ENCODE assay signal across 1 cellular context in genomic region chr5:159208508-159209437, GRCh38.
TF ChIP-seq lines count a peak whose summit lies in the region.

No MANE protein-coding gene starts in this region.

TF ChIP-seq in H1, 55 proteins besides CTCF, POLR2A, EP300 and RAD21:
- TF ChIP-seq SAP30 (IDR thresholded peaks at IDR 0.05; ENCODE audit: insufficient read depth, insufficient replicate concordance, low read length): peak; percentile 22
- TF ChIP-seq CTBP2 (IDR thresholded peaks at IDR 0.05; ENCODE audit: borderline replicate concordance, insufficient read depth, insufficient read length, low read length): peak; percentile 3
- TF ChIP-seq KDM1A (IDR thresholded peaks at IDR 0.05; ENCODE audit: borderline replicate concordance, low read length): no peak
- TF ChIP-seq CREB1 (IDR thresholded peaks at IDR 0.05): no peak
- peak; percentile 86 for TF ChIP-seq TEAD4 (IDR thresholded peaks at IDR 0.05; ENCODE audit: low read depth, low read length)
- TF ChIP-seq TAF1 (IDR thresholded peaks at IDR 0.05; ENCODE audit: low read depth, low read length): peak; percentile 38; the same call in 1 of the 2 replicates
- no peak for TF ChIP-seq ATF2 (IDR thresholded peaks at IDR 0.05; ENCODE audit: low read length)
- no peak for TF ChIP-seq MAX (IDR thresholded peaks at IDR 0.05)
- TF ChIP-seq ASH2L (IDR thresholded peaks at IDR 0.05; ENCODE audit: low read length): peak; percentile 65
- no peak for TF ChIP-seq TAF7 (optimal IDR thresholded peaks at IDR 0.05; ENCODE audit: borderline replicate concordance, low read depth, low read length)
- TF ChIP-seq YY1 (IDR thresholded peaks at IDR 0.05; ENCODE audit: low read depth, low read length): no peak
- TF ChIP-seq CHD2 (IDR thresholded peaks at IDR 0.05; ENCODE audit: low read length): no peak
- peak; percentile 82; the same call in 1 of the 2 replicates for TF ChIP-seq RBBP5 (IDR thresholded peaks at IDR 0.05; ENCODE audit: borderline replicate concordance, low read depth, low read length)
- no peak for TF ChIP-seq SIRT6 (IDR thresholded peaks at IDR 0.05; ENCODE audit: low read length)
- TF ChIP-seq RNF2 (IDR thresholded peaks at IDR 0.05; ENCODE audit: borderline replicate concordance, low read depth, low read length, missing control alignments, poor library complexity, severe bottlenecking): no peak
- TF ChIP-seq PHF8 (conservative IDR thresholded peaks at IDR 0.05; ENCODE audit: low read depth, low read length): peak; percentile 74
- no peak for TF ChIP-seq POU5F1 (IDR thresholded peaks at IDR 0.05; ENCODE audit: low read depth, low read length)
- TF ChIP-seq BACH1 (IDR thresholded peaks at IDR 0.05; ENCODE audit: low read length): no peak
- TF ChIP-seq KDM4A (IDR thresholded peaks at IDR 0.05; ENCODE audit: low read depth, low read length, severe bottlenecking): peak; percentile 39
